ENCODE assay signal across 8 cellular contexts in the genomic region with DNA sequence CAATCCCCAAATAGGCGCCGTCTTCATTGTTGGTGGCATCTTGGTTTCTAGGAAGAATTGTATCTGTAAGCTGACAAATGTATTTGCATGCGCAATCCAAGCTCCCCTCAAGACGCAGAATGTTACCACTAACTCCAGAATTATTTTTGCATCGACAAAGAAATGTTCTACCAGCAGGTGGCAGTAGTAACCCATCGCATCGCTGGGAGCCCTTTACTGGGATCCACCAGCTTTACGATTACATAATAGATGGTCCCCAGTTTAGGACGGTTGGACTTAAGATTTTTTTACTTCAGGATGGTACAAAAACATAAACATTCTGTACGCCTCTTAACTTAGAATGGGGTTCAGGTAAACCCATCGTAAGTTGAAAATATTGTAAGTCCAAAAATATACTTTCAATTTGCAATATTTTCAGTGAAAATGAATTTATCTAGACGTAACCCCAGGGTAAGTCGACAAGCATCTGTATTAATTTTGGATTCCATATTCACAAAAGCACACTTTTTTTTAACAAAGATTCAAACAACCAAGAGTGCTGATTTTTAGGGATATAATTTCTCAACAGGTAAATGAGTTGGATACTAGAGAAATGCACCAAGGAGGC.
DNase-seq lines count a peak whose midpoint lies in the region; FAIRE-seq and TF ChIP-seq lines count a peak whose summit lies in the region.

No MANE protein-coding gene starts in this region.

- DNase-seq in AG08396 (ENCODE audit: low spot score) (peak; percentile 61), GM13977 (ENCODE audit: low spot score) (peak; percentile 69), LNCaP clone FGC (ENCODE audit: low read depth) (peak; percentile 7), RWPE1 (ENCODE audit: low spot score) (peak; percentile 89), breast epithelium (ENCODE audit: low spot score in 2 of 2) (no peak), keratinocyte (ENCODE audit: low read depth, low spot score) (no peak), amniotic stem cell (lab: John Stamatoyannopoulos, UW) (no peak)
- peak; percentile 7 for DNase-seq in stimulated activated CD4-positive, alpha-beta T cell treated with anti-CD3 and anti-CD28 coated beads, Interleukin-4, amount 100 ng/mL, for 1 hour

- intact Hi-C loops in breast epithelium (cut with DNase I; ENCODE audit: low total_unique reads): loop anchor here (5.0 kb wide), 1 partner anchor 152 kb away; no protein-coding TSS in a partner anchor

- no peak overlapping the region for H2AFZ ChIP-seq in keratinocyte (ENCODE audit: control insufficient read depth, low read length)

- H3K9me3 ChIP-seq in breast epithelium (no peaks in the 10 kb centered on the region), keratinocyte (ENCODE audit: control insufficient read depth, low read depth, low read length) (no peaks in the 10 kb centered on the region)

- no peak overlapping the region for H3K4me3 ChIP-seq in LNCaP clone FGC (ENCODE audit: low read depth, low read length)
- H3K4me3 ChIP-seq in breast epithelium: peak overlapping the region in 1 of 3 donors; percentile 22
- H3K4me3 ChIP-seq in keratinocyte (ENCODE audit: control insufficient read depth in 2 of 3, extremely low read depth in 1 of 3, insufficient read depth in 2 of 3, low read depth in 1 of 3, low read length in 3 of 3): no peak overlapping the region

- H3K36me3 ChIP-seq in breast epithelium (no peaks in the 10 kb centered on the region), keratinocyte (ENCODE audit: control insufficient read depth in 2 of 2, extremely low read depth in 1 of 2, insufficient read depth in 2 of 2, low read length in 2 of 2) (no peaks in the 10 kb centered on the region)

- POLR2A ChIA-PET in RWPE1 (lab: Yijun Ruan, JAX; ENCODE audit: low non-redundant PET): no interaction called here

- no peak for TF ChIP-seq POLR2A in breast epithelium (IDR thresholded peaks at IDR 0.05)

- H3K27ac ChIP-seq in RWPE1 (no peak overlapping the region), breast epithelium (no peak overlapping the region), keratinocyte (ENCODE audit: control insufficient read depth, insufficient read depth, low read length) (no peak overlapping the region)

- no peak overlapping the region for H3K9ac ChIP-seq in keratinocyte (ENCODE audit: control insufficient read depth, extremely low read depth, insufficient read depth, low read length)

- CTCF ChIA-PET in RWPE1 (lab: Yijun Ruan, JAX): interaction anchor here (0.6 to 3.3 kb wide), 20 partner anchors 16 to 1704 kb away, joined by 3 to 19 read pairs (median 3); no protein-coding TSS in a partner anchor

- H4K20me1 ChIP-seq in keratinocyte (ENCODE audit: control insufficient read depth, extremely low read depth, insufficient read depth, low read length): no peaks in the 10 kb centered on the region

- no peaks in the 10 kb centered on the region for H3K79me2 ChIP-seq in keratinocyte (ENCODE audit: control insufficient read depth, insufficient read depth, low read length)

- FAIRE-seq in keratinocyte (lab: Jason Lieb, UNC): peak; percentile 70

- H3K27me3 ChIP-seq in breast epithelium: peaks cover 0 to 16% of the 10 kb centered on the region in 2 donors
- H3K27me3 ChIP-seq in keratinocyte (ENCODE audit: control insufficient read depth, extremely low read depth, insufficient read depth, low read length): no peaks in the 10 kb centered on the region

- no peaks in the 10 kb centered on the region for H3K9me1 ChIP-seq in keratinocyte (ENCODE audit: control insufficient read depth, extremely low read depth, insufficient read depth, low read length)

- H3K4me1 ChIP-seq in breast epithelium: no peaks in the 10 kb centered on the region
- H3K4me1 ChIP-seq in keratinocyte (ENCODE audit: control insufficient read depth, extremely low read depth, insufficient read depth, low read length): no peaks in the 10 kb centered on the region

- dilution Hi-C loops in keratinocyte (cut with MboI; ENCODE audit: extremely low pct_ligation_motif_present, low sequenced_read_pairs): no loop called here

- no peak overlapping the region for H3K4me2 ChIP-seq in keratinocyte (ENCODE audit: control insufficient read depth, extremely low read depth, insufficient read depth, low read depth, low read length)

- in situ Hi-C loops in GM13977 (cut with MboI; ENCODE audit: low pct_unique_long_range_greater_than_20kb, low sequenced_read_pairs, unreplicated experiment): no loop called here

- TF ChIP-seq CTCF in GM13977 (IDR thresholded peaks at IDR 0.05; ENCODE audit: extremely low read depth, insufficient read depth, missing control alignments) (peak; percentile 84), LNCaP clone FGC (IDR thresholded peaks at IDR 0.05; ENCODE audit: control insufficient read depth, extremely low read depth, insufficient read depth) (peak; percentile 85), RWPE1 (conservative IDR thresholded peaks at IDR 0.05; ENCODE audit: low read depth) (peak; percentile 91), breast epithelium (IDR thresholded peaks at IDR 0.05) (peak in 2 of 3 donors; percentile 60 to 66), keratinocyte (optimal IDR thresholded peaks at IDR 0.05 in 1 of 3, IDR thresholded peaks at IDR 0.05 in 1 of 3, conservative IDR thresholded peaks at IDR 0.05 in 1 of 3; ENCODE audit: extremely low read depth in 1 of 3, insufficient read depth in 2 of 3, low read length in 3 of 3) (peak; percentile 69 to 83 (median 70))

Comparison
In these comparisons a context has a peak if more than half of its experiments do, and no peak if none do; other contexts are left out.
1. DNase-seq: peak in AG08396 (single experiment), GM13977 (single experiment), LNCaP clone FGC (single experiment), RWPE1 (single experiment) and stimulated activated CD4-positive, alpha-beta T cell treated with anti-CD3 and anti-CD28 coated beads, Interleukin-4, amount 100 ng/mL, for 1 hour (single experiment); none in breast epithelium (0 of 2), keratinocyte (single experiment) and amniotic stem cell (single experiment).
2. Peak in every context shown above with its lines, with median percentiles within 50 percentile points of each other: CTCF ChIP-seq.